Comparison of ENCODE assay signal across 1 cellular context in genomic region chr4:102437111-102437510, GRCh38.
TF ChIP-seq lines count a peak whose summit lies in the region.

No MANE protein-coding gene starts in this region.

TF ChIP-seq in HepG2, 621 proteins besides CTCF, POLR2A, EP300 and RAD21 (continued from another document):
- TF ChIP-seq, protein P1, sequence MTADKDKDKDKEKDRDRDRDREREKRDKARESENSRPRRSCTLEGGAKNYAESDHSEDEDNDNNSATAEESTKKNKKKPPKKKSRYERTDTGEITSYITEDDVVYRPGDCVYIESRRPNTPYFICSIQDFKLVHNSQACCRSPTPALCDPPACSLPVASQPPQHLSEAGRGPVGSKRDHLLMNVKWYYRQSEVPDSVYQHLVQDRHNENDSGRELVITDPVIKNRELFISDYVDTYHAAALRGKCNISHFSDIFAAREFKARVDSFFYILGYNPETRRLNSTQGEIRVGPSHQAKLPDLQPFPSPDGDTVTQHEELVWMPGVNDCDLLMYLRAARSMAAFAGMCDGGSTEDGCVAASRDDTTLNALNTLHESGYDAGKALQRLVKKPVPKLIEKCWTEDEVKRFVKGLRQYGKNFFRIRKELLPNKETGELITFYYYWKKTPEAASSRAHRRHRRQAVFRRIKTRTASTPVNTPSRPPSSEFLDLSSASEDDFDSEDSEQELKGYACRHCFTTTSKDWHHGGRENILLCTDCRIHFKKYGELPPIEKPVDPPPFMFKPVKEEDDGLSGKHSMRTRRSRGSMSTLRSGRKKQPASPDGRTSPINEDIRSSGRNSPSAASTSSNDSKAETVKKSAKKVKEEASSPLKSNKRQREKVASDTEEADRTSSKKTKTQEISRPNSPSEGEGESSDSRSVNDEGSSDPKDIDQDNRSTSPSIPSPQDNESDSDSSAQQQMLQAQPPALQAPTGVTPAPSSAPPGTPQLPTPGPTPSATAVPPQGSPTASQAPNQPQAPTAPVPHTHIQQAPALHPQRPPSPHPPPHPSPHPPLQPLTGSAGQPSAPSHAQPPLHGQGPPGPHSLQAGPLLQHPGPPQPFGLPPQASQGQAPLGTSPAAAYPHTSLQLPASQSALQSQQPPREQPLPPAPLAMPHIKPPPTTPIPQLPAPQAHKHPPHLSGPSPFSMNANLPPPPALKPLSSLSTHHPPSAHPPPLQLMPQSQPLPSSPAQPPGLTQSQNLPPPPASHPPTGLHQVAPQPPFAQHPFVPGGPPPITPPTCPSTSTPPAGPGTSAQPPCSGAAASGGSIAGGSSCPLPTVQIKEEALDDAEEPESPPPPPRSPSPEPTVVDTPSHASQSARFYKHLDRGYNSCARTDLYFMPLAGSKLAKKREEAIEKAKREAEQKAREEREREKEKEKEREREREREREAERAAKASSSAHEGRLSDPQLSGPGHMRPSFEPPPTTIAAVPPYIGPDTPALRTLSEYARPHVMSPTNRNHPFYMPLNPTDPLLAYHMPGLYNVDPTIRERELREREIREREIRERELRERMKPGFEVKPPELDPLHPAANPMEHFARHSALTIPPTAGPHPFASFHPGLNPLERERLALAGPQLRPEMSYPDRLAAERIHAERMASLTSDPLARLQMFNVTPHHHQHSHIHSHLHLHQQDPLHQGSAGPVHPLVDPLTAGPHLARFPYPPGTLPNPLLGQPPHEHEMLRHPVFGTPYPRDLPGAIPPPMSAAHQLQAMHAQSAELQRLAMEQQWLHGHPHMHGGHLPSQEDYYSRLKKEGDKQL (CRISPR knock-in tag; IDR thresholded peaks at IDR 0.05; ENCODE audit: low read depth): no peak
- TF ChIP-seq SRY (CRISPR knock-in tag; IDR thresholded peaks at IDR 0.05): no peak
- TF ChIP-seq NCOA1 (CRISPR knock-in tag; IDR thresholded peaks at IDR 0.05): no peak
- TF ChIP-seq ZSCAN25 (CRISPR knock-in tag; IDR thresholded peaks at IDR 0.05): no peak
- no peak for TF ChIP-seq ZNF589 (CRISPR knock-in tag; conservative IDR thresholded peaks at IDR 0.05)
- TF ChIP-seq PRPF4 (IDR thresholded peaks at IDR 0.05; ENCODE audit: low read depth, low read length, poor library complexity, severe bottlenecking): no peak
- TF ChIP-seq PITX1 (CRISPR knock-in tag; IDR thresholded peaks at IDR 0.05): no peak
- TF ChIP-seq ZNF558 (CRISPR knock-in tag; IDR thresholded peaks at IDR 0.05; ENCODE audit: borderline replicate concordance): no peak
- TF ChIP-seq SAFB2 (CRISPR knock-in tag; IDR thresholded peaks at IDR 0.05; ENCODE audit: borderline replicate concordance, low read depth): no peak
- no peak for TF ChIP-seq MZF1 (CRISPR knock-in tag; IDR thresholded peaks at IDR 0.05; ENCODE audit: borderline replicate concordance)
